In the genomic region with DNA sequence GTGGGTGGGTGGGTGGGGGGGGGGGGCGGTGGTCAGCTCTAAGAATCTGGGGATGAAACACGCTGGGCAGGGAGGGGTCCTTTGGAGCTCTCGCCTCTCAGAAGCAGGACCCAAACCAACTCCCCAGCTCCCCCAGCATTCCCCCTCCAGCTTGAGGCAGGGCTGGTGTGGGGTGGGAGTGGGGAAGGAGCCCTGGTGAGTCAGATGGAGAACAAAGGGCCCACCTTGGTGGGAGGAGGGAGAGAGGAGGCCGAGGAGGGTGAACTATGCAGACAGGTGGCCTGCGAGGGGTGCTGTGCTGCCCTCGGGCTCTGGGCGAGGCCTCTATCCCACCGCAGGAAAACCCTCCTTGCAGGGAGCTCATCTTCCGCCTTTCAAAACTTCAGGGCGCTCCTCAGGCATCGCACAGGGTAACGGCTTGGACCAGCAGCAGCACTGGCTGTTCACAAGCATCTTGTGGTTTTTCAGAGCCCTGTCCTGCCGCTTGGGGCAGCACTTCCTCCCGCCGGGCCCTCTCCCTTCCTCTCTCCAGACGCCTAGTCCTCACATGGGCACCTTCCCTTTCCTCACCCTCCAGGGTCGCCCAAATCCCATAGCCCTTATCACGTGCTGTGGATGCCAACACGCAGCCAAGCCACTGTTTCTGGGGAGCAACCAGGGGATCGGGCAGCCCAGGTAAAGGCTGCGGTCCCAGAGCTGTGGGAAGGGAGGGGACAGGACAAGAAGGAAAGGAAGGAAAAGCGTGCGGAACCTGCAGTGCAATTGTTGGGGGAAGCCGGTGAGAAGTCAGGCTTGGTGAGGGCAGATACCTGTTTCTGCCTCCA, we compare ENCODE assay signal across 8 cellular contexts. TPM values are rescaled to one million over a fixed set of nuclear protein-coding genes. Genes with fewer than 3 reads are reported as not detected.
A peak's percentile ranks its signal among the peaks of the same experiment; 100 is the strongest.
DNase-seq lines count a peak whose midpoint lies in the region; FAIRE-seq and TF ChIP-seq lines count a peak whose summit lies in the region.

No MANE protein-coding gene starts in this region.

- peak; percentile 53 for DNase-seq in CMK (ENCODE audit: low read depth)
- peak; percentile 82 for DNase-seq in GM20000 (ENCODE audit: low spot score)
- DNase-seq in HTR-8/SVneo (ENCODE audit: insufficient read length, low spot score), result peak; percentile 81
- DNase-seq in OCI-M1 (lab: John Stamatoyannopoulos, UW), result peak; percentile 78
- DNase-seq in activated T-helper 2 cell treated with anti-CD3 and anti-CD28 coated beads, Interferon-gamma antibody, Interleukin-2, Interleukin-4, amounts not matched to agents 10 μg/mL and 5 μg/mL and 100 μg/mL, durations not matched to agents 14 hours and 24 hours and 36 hours (ENCODE audit: low spot score), result peak; percentile 48
- peak; percentile 60 for DNase-seq in fibroblast of villous mesenchyme (ENCODE audit: low read depth)
- peak; percentile 87 for DNase-seq in neural progenitor cell (ENCODE audit: low spot score)
- DNase-seq in thyroid gland, result peak; percentile 76 to 79

- intact Hi-C loops in activated T-helper 2 cell treated with anti-CD3 and anti-CD28 coated beads, Interferon-gamma antibody, Interleukin-2, Interleukin-4, amounts not matched to agents 10 μg/mL and 5 μg/mL and 100 μg/mL, durations not matched to agents 14 hours and 24 hours and 36 hours (cut with micrococcal nuclease), result loop anchor here (2.0 to 10.0 kb wide), 3 partner anchors 33 to 837 kb away; a partner anchor contains a TSS
- intact Hi-C loops in thyroid gland (cut with DNase I), result no loop called here

- H2AFZ ChIP-seq in neural progenitor cell (replicated peaks), result peak overlapping the region; percentile 88

- H3K4me1 ChIP-seq in neural progenitor cell (peaks cover 5% of the 10 kb centered on the region), thyroid gland (peaks cover 19 to 22% of the 10 kb centered on the region in 2 donors)

- H3K79me2 ChIP-seq in neural progenitor cell (ENCODE audit: low read depth), result no peaks in the 10 kb centered on the region

- H3K9ac ChIP-seq in neural progenitor cell, result no peak overlapping the region

- no peaks in the 10 kb centered on the region for H3K36me3 Mint-ChIP-seq in activated T-helper 2 cell treated with anti-CD3 and anti-CD28 coated beads, Interferon-gamma antibody, Interleukin-2, Interleukin-4, amounts not matched to agents 10 μg/mL and 5 μg/mL and 100 μg/mL, durations not matched to agents 14 hours and 24 hours and 36 hours (ENCODE audit: low read depth)
- H3K36me3 Mint-ChIP-seq in neural progenitor cell, result no peaks in the 10 kb centered on the region

- H3K27ac ChIP-seq in neural progenitor cell, result no peak overlapping the region
- H3K27ac ChIP-seq in thyroid gland, result no peak overlapping the region

- no peak for FAIRE-seq in HTR-8/SVneo (lab: Jason Lieb, UNC)

- H3K9me3 ChIP-seq in neural progenitor cell (ENCODE audit: low read depth), result no peaks in the 10 kb centered on the region
- H3K9me3 ChIP-seq in thyroid gland, result no peaks in the 10 kb centered on the region

- H3F3A ChIP-seq in neural progenitor cell (ENCODE audit: low read depth), result peaks cover 19% of the 10 kb centered on the region

- no peaks in the 10 kb centered on the region for H3K36me3 ChIP-seq in neural progenitor cell
- H3K36me3 ChIP-seq in thyroid gland, result no peaks in the 10 kb centered on the region

- H3K4me3 Mint-ChIP-seq in activated T-helper 2 cell treated with anti-CD3 and anti-CD28 coated beads, Interferon-gamma antibody, Interleukin-2, Interleukin-4, amounts not matched to agents 10 μg/mL and 5 μg/mL and 100 μg/mL, durations not matched to agents 14 hours and 24 hours and 36 hours (ENCODE audit: low read depth), result peak overlapping the region; percentile 94
- peak overlapping the region; percentile 89 for H3K4me3 Mint-ChIP-seq in neural progenitor cell

- no peak for TF ChIP-seq POLR2A in thyroid gland (IDR thresholded peaks at IDR 0.05)

- peaks cover 5% of the 10 kb centered on the region for H4K20me1 ChIP-seq in neural progenitor cell (ENCODE audit: low read depth)

- 24 to 28% methylated on average over 19 to 22 of the region's 24 CpGs for WGBS in thyroid gland, 2 donors

- TF ChIP-seq CTCF in GM20000 (IDR thresholded peaks at IDR 0.05; ENCODE audit: extremely low read depth, missing control alignments) (peak; percentile 70), fibroblast of villous mesenchyme (IDR thresholded peaks at IDR 0.05; ENCODE audit: insufficient read depth, low read depth, low read length) (peak; percentile 81), neural progenitor cell (IDR thresholded peaks at IDR 0.05) (peak; percentile 76), thyroid gland (IDR thresholded peaks at IDR 0.05) (peak; percentile 55 to 77 (median 61))

- H3K27me3 Mint-ChIP-seq in activated T-helper 2 cell treated with anti-CD3 and anti-CD28 coated beads, Interferon-gamma antibody, Interleukin-2, Interleukin-4, amounts not matched to agents 10 μg/mL and 5 μg/mL and 100 μg/mL, durations not matched to agents 14 hours and 24 hours and 36 hours (ENCODE audit: low read depth), result peaks cover 20% of the 10 kb centered on the region
- peaks cover 2% of the 10 kb centered on the region for H3K27me3 Mint-ChIP-seq in neural progenitor cell (ENCODE audit: insufficient read depth, low read depth)

- peak overlapping the region; percentile 84 for H3K4me2 ChIP-seq in neural progenitor cell

- H3K9me3 Mint-ChIP-seq in activated T-helper 2 cell treated with anti-CD3 and anti-CD28 coated beads, Interferon-gamma antibody, Interleukin-2, Interleukin-4, amounts not matched to agents 10 μg/mL and 5 μg/mL and 100 μg/mL, durations not matched to agents 14 hours and 24 hours and 36 hours, result no peaks in the 10 kb centered on the region
- H3K9me3 Mint-ChIP-seq in neural progenitor cell, result no peaks in the 10 kb centered on the region

- H3K4me1 Mint-ChIP-seq in activated T-helper 2 cell treated with anti-CD3 and anti-CD28 coated beads, Interferon-gamma antibody, Interleukin-2, Interleukin-4, amounts not matched to agents 10 μg/mL and 5 μg/mL and 100 μg/mL, durations not matched to agents 14 hours and 24 hours and 36 hours (ENCODE audit: low read depth), result peaks cover 9% of the 10 kb centered on the region
- H3K4me1 Mint-ChIP-seq in neural progenitor cell, result peaks cover 23% of the 10 kb centered on the region

- H3K27ac Mint-ChIP-seq in activated T-helper 2 cell treated with anti-CD3 and anti-CD28 coated beads, Interferon-gamma antibody, Interleukin-2, Interleukin-4, amounts not matched to agents 10 μg/mL and 5 μg/mL and 100 μg/mL, durations not matched to agents 14 hours and 24 hours and 36 hours, result no peak overlapping the region
- H3K27ac Mint-ChIP-seq in neural progenitor cell, result no peak overlapping the region

- H3K4me3 ChIP-seq in fibroblast of villous mesenchyme (ENCODE audit: low read depth, low read length) (peak overlapping the region; percentile 39), neural progenitor cell (peak overlapping the region; percentile 60), thyroid gland (replicated peaks in 1 of 3) (peak overlapping the region in 1 of 3 donors; percentile 60)

- peaks cover 22% of the 10 kb centered on the region for H3K27me3 ChIP-seq in neural progenitor cell
- no peaks in the 10 kb centered on the region for H3K27me3 ChIP-seq in thyroid gland

RNA-seq across cellular contexts. Expression of a gene that starts 34.0 kb away (rescaled TPM):
- total RNA-seq in activated T-helper 2 cell treated with anti-CD3 and anti-CD28 coated beads, Interferon-gamma antibody, Interleukin-2, Interleukin-4, amounts not matched to agents 10 μg/mL and 5 μg/mL and 100 μg/mL, durations not matched to agents 14 hours and 24 hours and 36 hours, result 84.4 and 84.6 TPM in 2 replicates
- 17.1 and 32.8 TPM in 2 replicates for total RNA-seq in fibroblast of villous mesenchyme
- 13.7 and 21.0 TPM in 2 replicates for total RNA-seq in neural progenitor cell (ENCODE audit: low replicate concordance)
- total RNA-seq in thyroid gland, result 10 to 100 TPM; 13.4 to 21.9 (median 17.5) TPM

RNA-seq across cellular contexts. Expression of a gene that starts 58.7 kb away (rescaled TPM):
- total RNA-seq in activated T-helper 2 cell treated with anti-CD3 and anti-CD28 coated beads, Interferon-gamma antibody, Interleukin-2, Interleukin-4, amounts not matched to agents 10 μg/mL and 5 μg/mL and 100 μg/mL, durations not matched to agents 14 hours and 24 hours and 36 hours, result 12.9 and 13.3 TPM in 2 replicates
- 12.2 and 16.0 TPM in 2 replicates for total RNA-seq in fibroblast of villous mesenchyme
- 10.6 and 12.6 TPM in 2 replicates for total RNA-seq in neural progenitor cell (ENCODE audit: low replicate concordance)
- total RNA-seq in thyroid gland, result 10 to 100 TPM; 17.9 to 34.1 (median 26.6) TPM
